Comparison of ENCODE assay signal across 29 cellular contexts in the genomic region with DNA sequence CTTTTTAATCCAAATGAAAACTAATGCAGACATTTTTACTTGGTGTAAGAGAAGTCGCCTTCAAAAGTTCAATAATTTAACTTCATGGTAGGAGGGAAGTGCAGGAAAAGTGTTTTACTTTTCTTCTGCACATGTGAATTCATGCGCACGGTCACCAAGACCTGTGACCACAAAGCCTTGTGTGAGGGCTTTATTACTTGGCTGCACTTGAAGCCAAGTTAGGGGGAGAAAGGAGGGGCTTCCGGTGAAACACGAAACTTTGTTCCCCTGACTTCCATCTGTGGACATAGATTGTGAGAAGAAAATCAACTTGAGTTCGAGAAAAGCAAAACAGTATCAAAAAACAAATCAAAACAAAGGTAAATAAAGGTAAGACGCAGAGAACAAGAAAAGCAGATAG.
"Had no signal": no experiment of that assay in that cellular context is flagged by ENCODE, and none has a peak within 500 bp of the region (broad histone marks: within the 10 kb centered on the region; RNA-seq: fewer than 3 reads in every experiment).

No MANE protein-coding gene starts in this region.

- H3K4me2 ChIP-seq: smooth muscle cell had no signal

- ATAC-seq: foreskin keratinocyte; heart right ventricle; left ventricle myocardium superior; pancreas; psoas muscle; stimulated activated memory B cell treated with anti-CD40 and anti-IgM and Interleukin-4, amounts not matched to agents 10 μg/mL and 1 μg/mL and 100 μg/mL, for 72 hours; stimulated activated naive CD8-positive, alpha-beta T cell treated with anti-CD3 and anti-CD28 coated beads, Interleukin-15, amount 100 ng/mL, for 72 hours had no signal

- H3K4me1 ChIP-seq: foreskin keratinocyte, psoas muscle, uterus had no signal

- H3K27ac ChIP-seq: esophagus muscularis mucosa, foreskin keratinocyte, heart right ventricle, pancreas, psoas muscle, uterus had no signal

- H3K4me3 ChIP-seq: esophagus muscularis mucosa, heart right ventricle, pancreas, psoas muscle, smooth muscle cell, uterus had no signal

- H3K4me1 Mint-ChIP-seq: activated naive CD4-positive, alpha-beta T cell treated with anti-CD3 and anti-CD28 coated beads, Interleukin-2, amount 10 ng/mL, durations not matched to agents 7 days and 5 days; endodermal cell had no signal

- H3K27me3 ChIP-seq: esophagus muscularis mucosa, foreskin keratinocyte, pancreas, uterus had no signal

- DNase-seq: activated CD4-positive, alpha-beta memory T cell treated with anti-CD3 and anti-CD28 coated beads, Interleukin-2, amount 10 ng/mL, durations not matched to agents 7 days and 5 days; activated CD4-positive, alpha-beta T cell treated with anti-CD3 and anti-CD28 coated beads, Interleukin-2, amount 10 ng/mL, durations not matched to agents 24 days and 14 days; activated CD4-positive, CD25-positive, alpha-beta regulatory T cell treated with anti-CD3 and anti-CD28 coated beads, Interleukin-2, amount 50 U/mL, for 72 hours; activated gamma-delta T cell; activated naive CD4-positive, alpha-beta T cell treated with anti-CD3 and anti-CD28 coated beads, Interleukin-2, amount 10 ng/mL, durations not matched to agents 7 days and 5 days; activated naive CD8-positive, alpha-beta T cell treated with anti-CD3 and anti-CD28 coated beads, Interleukin-2, amount 10 ng/mL, durations not matched to agents 7 days and 5 days; caudate nucleus; endodermal cell; foreskin keratinocyte; heart right ventricle; left ventricle myocardium superior; nucleus accumbens; pancreas; psoas muscle; stimulated activated CD4-positive, alpha-beta T cell treated with anti-CD3 and anti-CD28 coated beads, Interleukin-1b, Interleukin-23, amount 100 ng/mL, for 48 hours; stimulated activated CD4-positive, alpha-beta T cell treated with anti-CD3 and anti-CD28 coated beads, Interleukin-4, amount 100 ng/mL, for 4 hours; stimulated activated CD8-positive, alpha-beta memory T cell treated with anti-CD3 and anti-CD28 coated beads, Interleukin-4, amount 100 ng/mL, for 48 hours; stimulated activated naive CD8-positive, alpha-beta T cell treated with anti-CD3 and anti-CD28 coated beads, Interleukin-15, amount 100 ng/mL, for 72 hours; substantia nigra; T1000; uterus had no signal

- H3K9me3 ChIP-seq: pancreas had no signal

- FAIRE-seq: astrocyte, islet of Langerhans, pancreas had no signal

- H3K27me3 Mint-ChIP-seq: activated naive CD8-positive, alpha-beta T cell treated with anti-CD3 and anti-CD28 coated beads, Interleukin-2, amount 10 ng/mL, durations not matched to agents 7 days and 5 days; stimulated activated memory B cell treated with anti-CD40 and anti-IgM and Interleukin-4, amounts not matched to agents 10 μg/mL and 1 μg/mL and 100 μg/mL, for 72 hours; stimulated activated naive CD8-positive, alpha-beta T cell treated with anti-CD3 and anti-CD28 coated beads, Interleukin-15, amount 100 ng/mL, for 72 hours; type B pancreatic cell had no signal

- H3K36me3 ChIP-seq: esophagus muscularis mucosa, heart right ventricle, pancreas, uterus had no signal

- H3K36me3 Mint-ChIP-seq: activated naive CD4-positive, alpha-beta T cell treated with anti-CD3 and anti-CD28 coated beads, Interleukin-2, amount 10 ng/mL, durations not matched to agents 7 days and 5 days; activated naive CD8-positive, alpha-beta T cell treated with anti-CD3 and anti-CD28 coated beads, Interleukin-2, amount 10 ng/mL, durations not matched to agents 7 days and 5 days had no signal

- H3K27ac Mint-ChIP-seq: activated CD4-positive, alpha-beta memory T cell treated with anti-CD3 and anti-CD28 coated beads, Interleukin-2, amount 10 ng/mL, durations not matched to agents 7 days and 5 days; activated CD4-positive, alpha-beta T cell treated with anti-CD3 and anti-CD28 coated beads, Interleukin-2, amount 10 ng/mL, durations not matched to agents 24 days and 14 days; activated naive CD4-positive, alpha-beta T cell treated with anti-CD3 and anti-CD28 coated beads, Interleukin-2, amount 10 ng/mL, durations not matched to agents 7 days and 5 days; activated naive CD8-positive, alpha-beta T cell treated with anti-CD3 and anti-CD28 coated beads, Interleukin-2, amount 10 ng/mL, durations not matched to agents 7 days and 5 days; dendritic cell treated with granulocyte-macrophage colony-stimulating factor and Interleukin-4, amounts not matched to agents 40 ng/mL and 50 ng/mL, for 4 days; endodermal cell; stimulated activated memory B cell treated with anti-CD40 and anti-IgM and Interleukin-4, amounts not matched to agents 10 μg/mL and 1 μg/mL and 100 μg/mL, for 72 hours; stimulated activated naive CD8-positive, alpha-beta T cell treated with anti-CD3 and anti-CD28 coated beads, Interleukin-15, amount 100 ng/mL, for 72 hours; T-helper 1 cell treated with Interleukin-12 subunit alpha and Interleukin-12 subunit beta and Interleukin-4 antibody, amounts not matched to agents 30 μg/mL and 1 μg/mL, for 36 hours; type B pancreatic cell had no signal

- H3K4me3 Mint-ChIP-seq: activated CD4-positive, alpha-beta memory T cell treated with anti-CD3 and anti-CD28 coated beads, Interleukin-2, amount 10 ng/mL, durations not matched to agents 7 days and 5 days; activated CD4-positive, alpha-beta T cell treated with anti-CD3 and anti-CD28 coated beads, Interleukin-2, amount 10 ng/mL, durations not matched to agents 24 days and 14 days; activated naive CD4-positive, alpha-beta T cell treated with anti-CD3 and anti-CD28 coated beads, Interleukin-2, amount 10 ng/mL, durations not matched to agents 7 days and 5 days; activated naive CD8-positive, alpha-beta T cell treated with anti-CD3 and anti-CD28 coated beads, Interleukin-2, amount 10 ng/mL, durations not matched to agents 7 days and 5 days; dendritic cell treated with granulocyte-macrophage colony-stimulating factor and Interleukin-4, amounts not matched to agents 40 ng/mL and 50 ng/mL, for 4 days; endodermal cell; stimulated activated memory B cell treated with anti-CD40 and anti-IgM and Interleukin-4, amounts not matched to agents 10 μg/mL and 1 μg/mL and 100 μg/mL, for 72 hours; stimulated activated naive CD8-positive, alpha-beta T cell treated with anti-CD3 and anti-CD28 coated beads, Interleukin-15, amount 100 ng/mL, for 72 hours; T-helper 1 cell treated with Interleukin-12 subunit alpha and Interleukin-12 subunit beta and Interleukin-4 antibody, amounts not matched to agents 30 μg/mL and 1 μg/mL, for 36 hours; type B pancreatic cell had no signal
